In the genomic region with DNA sequence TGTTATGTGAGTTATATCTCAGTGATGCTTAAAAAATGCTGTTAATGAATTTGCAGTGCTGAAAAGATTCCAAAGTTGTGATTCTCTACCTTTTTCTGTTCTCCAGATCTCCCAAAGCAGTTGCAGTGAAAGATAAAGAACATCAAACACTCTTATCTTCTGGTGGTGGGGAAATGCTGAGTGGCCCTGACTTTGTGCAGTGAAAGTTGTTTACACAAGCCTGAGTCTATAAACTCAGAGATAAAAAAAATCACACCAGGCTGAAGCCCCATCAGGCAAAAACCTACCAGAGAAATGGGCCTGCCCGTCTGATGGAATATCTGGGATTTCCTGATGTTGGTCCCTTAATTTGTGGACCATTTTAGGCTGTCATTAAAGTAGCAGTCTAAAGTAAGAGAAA, we compare ENCODE assay signal across 1 cellular context.
TF ChIP-seq lines count a peak whose summit lies in the region.

No MANE protein-coding gene starts in this region.

TF ChIP-seq in HepG2, 621 proteins besides CTCF, POLR2A, EP300 and RAD21 (continued from another document and continues in another):
- TF ChIP-seq, protein P1, sequence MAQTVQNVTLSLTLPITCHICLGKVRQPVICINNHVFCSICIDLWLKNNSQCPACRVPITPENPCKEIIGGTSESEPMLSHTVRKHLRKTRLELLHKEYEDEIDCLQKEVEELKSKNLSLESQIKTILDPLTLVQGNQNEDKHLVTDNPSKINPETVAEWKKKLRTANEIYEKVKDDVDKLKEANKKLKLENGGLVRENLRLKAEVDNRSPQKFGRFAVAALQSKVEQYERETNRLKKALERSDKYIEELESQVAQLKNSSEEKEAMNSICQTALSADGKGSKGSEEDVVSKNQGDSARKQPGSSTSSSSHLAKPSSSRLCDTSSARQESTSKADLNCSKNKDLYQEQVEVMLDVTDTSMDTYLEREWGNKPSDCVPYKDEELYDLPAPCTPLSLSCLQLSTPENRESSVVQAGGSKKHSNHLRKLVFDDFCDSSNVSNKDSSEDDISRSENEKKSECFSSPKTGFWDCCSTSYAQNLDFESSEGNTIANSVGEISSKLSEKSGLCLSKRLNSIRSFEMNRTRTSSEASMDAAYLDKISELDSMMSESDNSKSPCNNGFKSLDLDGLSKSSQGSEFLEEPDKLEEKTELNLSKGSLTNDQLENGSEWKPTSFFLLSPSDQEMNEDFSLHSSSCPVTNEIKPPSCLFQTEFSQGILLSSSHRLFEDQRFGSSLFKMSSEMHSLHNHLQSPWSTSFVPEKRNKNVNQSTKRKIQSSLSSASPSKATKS (CRISPR knock-in tag; IDR thresholded peaks at IDR 0.05) = no peak
- peak; percentile 50; the same call in 1 of the 2 replicates for TF ChIP-seq ZNF614 (CRISPR knock-in tag; IDR thresholded peaks at IDR 0.05; ENCODE audit: borderline replicate concordance)
- TF ChIP-seq TP53 (CRISPR knock-in tag; conservative IDR thresholded peaks at IDR 0.05) = no peak
- no peak for TF ChIP-seq RFX5 (IDR thresholded peaks at IDR 0.05; ENCODE audit: low read depth, low read length)
- peak; percentile 59; the same call in 1 of the 2 replicates for TF ChIP-seq ERF (CRISPR knock-in tag; IDR thresholded peaks at IDR 0.05)
- TF ChIP-seq SRSF1 (optimal IDR thresholded peaks at IDR 0.05; ENCODE audit: low read depth, low read length) = no peak
- TF ChIP-seq POLR2AphosphoS5 (IDR thresholded peaks at IDR 0.05; ENCODE audit: low read depth, low read length) = no peak
- no peak for TF ChIP-seq PCBP2 (optimal IDR thresholded peaks at IDR 0.05; ENCODE audit: low read depth, low read length, poor library complexity, severe bottlenecking)
- TF ChIP-seq KMT2A (CRISPR knock-in tag; IDR thresholded peaks at IDR 0.05) = 0 out of 2 replicates have a peak, but pooled peaks have one; percentile 14
- TF ChIP-seq GATAD2A (CRISPR knock-in tag; IDR thresholded peaks at IDR 0.05) = peak; percentile 87
- no peak for TF ChIP-seq ZNF350 (CRISPR knock-in tag; IDR thresholded peaks at IDR 0.05; ENCODE audit: borderline replicate concordance, low read depth)
- peak; percentile 46; the same call in 1 of the 2 replicates for TF ChIP-seq TBX3 (IDR thresholded peaks at IDR 0.05; ENCODE audit: borderline replicate concordance)
- TF ChIP-seq FOXJ3 (CRISPR knock-in tag; IDR thresholded peaks at IDR 0.05; ENCODE audit: borderline replicate concordance) = peak; percentile 64; the same call in 1 of the 2 replicates
- TF ChIP-seq PPARG (CRISPR knock-in tag; conservative IDR thresholded peaks at IDR 0.05) = peak; percentile 55; the same call in 1 of the 2 replicates
- no peak for TF ChIP-seq CHCHD3 (CRISPR knock-in tag; IDR thresholded peaks at IDR 0.05)
- TF ChIP-seq ARID4A (CRISPR knock-in tag; IDR thresholded peaks at IDR 0.05; ENCODE audit: borderline replicate concordance) = no peak
- TF ChIP-seq ZNF549 (CRISPR knock-in tag; IDR thresholded peaks at IDR 0.05) = no peak
- TF ChIP-seq, protein P2, sequence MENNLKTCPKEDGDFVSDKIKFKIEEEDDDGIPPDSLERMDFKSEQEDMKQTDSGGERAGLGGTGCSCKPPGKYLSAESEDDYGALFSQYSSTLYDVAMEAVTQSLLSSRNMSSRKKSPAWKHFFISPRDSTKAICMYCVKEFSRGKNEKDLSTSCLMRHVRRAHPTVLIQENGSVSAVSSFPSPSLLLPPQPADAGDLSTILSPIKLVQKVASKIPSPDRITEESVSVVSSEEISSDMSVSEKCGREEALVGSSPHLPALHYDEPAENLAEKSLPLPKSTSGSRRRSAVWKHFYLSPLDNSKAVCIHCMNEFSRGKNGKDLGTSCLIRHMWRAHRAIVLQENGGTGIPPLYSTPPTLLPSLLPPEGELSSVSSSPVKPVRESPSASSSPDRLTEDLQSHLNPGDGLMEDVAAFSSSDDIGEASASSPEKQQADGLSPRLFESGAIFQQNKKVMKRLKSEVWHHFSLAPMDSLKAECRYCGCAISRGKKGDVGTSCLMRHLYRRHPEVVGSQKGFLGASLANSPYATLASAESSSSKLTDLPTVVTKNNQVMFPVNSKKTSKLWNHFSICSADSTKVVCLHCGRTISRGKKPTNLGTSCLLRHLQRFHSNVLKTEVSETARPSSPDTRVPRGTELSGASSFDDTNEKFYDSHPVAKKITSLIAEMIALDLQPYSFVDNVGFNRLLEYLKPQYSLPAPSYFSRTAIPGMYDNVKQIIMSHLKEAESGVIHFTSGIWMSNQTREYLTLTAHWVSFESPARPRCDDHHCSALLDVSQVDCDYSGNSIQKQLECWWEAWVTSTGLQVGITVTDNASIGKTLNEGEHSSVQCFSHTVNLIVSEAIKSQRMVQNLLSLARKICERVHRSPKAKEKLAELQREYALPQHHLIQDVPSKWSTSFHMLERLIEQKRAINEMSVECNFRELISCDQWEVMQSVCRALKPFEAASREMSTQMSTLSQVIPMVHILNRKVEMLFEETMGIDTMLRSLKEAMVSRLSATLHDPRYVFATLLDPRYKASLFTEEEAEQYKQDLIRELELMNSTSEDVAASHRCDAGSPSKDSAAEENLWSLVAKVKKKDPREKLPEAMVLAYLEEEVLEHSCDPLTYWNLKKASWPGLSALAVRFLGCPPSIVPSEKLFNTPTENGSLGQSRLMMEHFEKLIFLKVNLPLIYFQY (CRISPR knock-in tag; IDR thresholded peaks at IDR 0.05; ENCODE audit: borderline replicate concordance) = 0 out of 2 replicates have a peak, but pooled peaks have one; percentile 37
- TF ChIP-seq ZNF749 (CRISPR knock-in tag; IDR thresholded peaks at IDR 0.05; ENCODE audit: borderline replicate concordance) = no peak
- TF ChIP-seq ATM (IDR thresholded peaks at IDR 0.05; ENCODE audit: borderline replicate concordance) = no peak
- TF ChIP-seq ZNF569 (CRISPR knock-in tag; IDR thresholded peaks at IDR 0.05; ENCODE audit: borderline replicate concordance) = no peak
- TF ChIP-seq HMGA1 (CRISPR knock-in tag; conservative IDR thresholded peaks at IDR 0.05) = no peak
- TF ChIP-seq SSRP1 (CRISPR knock-in tag; IDR thresholded peaks at IDR 0.05) = no peak
- TF ChIP-seq, protein P3, sequence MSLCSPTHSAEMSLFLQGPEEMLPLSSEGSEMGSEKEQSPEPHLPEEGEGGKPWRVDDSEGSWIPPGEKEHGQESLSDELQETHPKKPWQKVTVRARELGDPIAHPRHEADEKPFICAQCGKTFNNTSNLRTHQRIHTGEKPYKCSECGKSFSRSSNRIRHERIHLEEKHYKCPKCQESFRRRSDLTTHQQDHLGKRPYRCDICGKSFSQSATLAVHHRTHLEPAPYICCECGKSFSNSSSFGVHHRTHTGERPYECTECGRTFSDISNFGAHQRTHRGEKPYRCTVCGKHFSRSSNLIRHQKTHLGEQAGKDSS (CRISPR knock-in tag; IDR thresholded peaks at IDR 0.05; ENCODE audit: borderline replicate concordance, low read depth) = no peak
- no peak for TF ChIP-seq GZF1 (CRISPR knock-in tag; IDR thresholded peaks at IDR 0.05)
- peak; percentile 18 for TF ChIP-seq ASH2L (IDR thresholded peaks at IDR 0.05; ENCODE audit: insufficient read length, low read depth, low read length)
- no peak for TF ChIP-seq ZNF333 (CRISPR knock-in tag; IDR thresholded peaks at IDR 0.05; ENCODE audit: borderline replicate concordance)
- no peak for TF ChIP-seq SP2 (CRISPR knock-in tag; IDR thresholded peaks at IDR 0.05)
- TF ChIP-seq, protein P4, sequence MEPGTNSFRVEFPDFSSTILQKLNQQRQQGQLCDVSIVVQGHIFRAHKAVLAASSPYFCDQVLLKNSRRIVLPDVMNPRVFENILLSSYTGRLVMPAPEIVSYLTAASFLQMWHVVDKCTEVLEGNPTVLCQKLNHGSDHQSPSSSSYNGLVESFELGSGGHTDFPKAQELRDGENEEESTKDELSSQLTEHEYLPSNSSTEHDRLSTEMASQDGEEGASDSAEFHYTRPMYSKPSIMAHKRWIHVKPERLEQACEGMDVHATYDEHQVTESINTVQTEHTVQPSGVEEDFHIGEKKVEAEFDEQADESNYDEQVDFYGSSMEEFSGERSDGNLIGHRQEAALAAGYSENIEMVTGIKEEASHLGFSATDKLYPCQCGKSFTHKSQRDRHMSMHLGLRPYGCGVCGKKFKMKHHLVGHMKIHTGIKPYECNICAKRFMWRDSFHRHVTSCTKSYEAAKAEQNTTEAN (CRISPR knock-in tag; conservative IDR thresholded peaks at IDR 0.05) = no peak
- TF ChIP-seq, protein P5, sequence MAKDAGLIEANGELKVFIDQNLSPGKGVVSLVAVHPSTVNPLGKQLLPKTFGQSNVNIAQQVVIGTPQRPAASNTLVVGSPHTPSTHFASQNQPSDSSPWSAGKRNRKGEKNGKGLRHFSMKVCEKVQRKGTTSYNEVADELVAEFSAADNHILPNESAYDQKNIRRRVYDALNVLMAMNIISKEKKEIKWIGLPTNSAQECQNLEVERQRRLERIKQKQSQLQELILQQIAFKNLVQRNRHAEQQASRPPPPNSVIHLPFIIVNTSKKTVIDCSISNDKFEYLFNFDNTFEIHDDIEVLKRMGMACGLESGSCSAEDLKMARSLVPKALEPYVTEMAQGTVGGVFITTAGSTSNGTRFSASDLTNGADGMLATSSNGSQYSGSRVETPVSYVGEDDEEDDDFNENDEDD (CRISPR knock-in tag; IDR thresholded peaks at IDR 0.05; ENCODE audit: borderline replicate concordance) = no peak
- no peak for TF ChIP-seq SUZ12 (IDR thresholded peaks at IDR 0.05; ENCODE audit: low read depth, low read length)
- no peak for TF ChIP-seq ZNF563 (CRISPR knock-in tag; IDR thresholded peaks at IDR 0.05)
- TF ChIP-seq ARHGAP35 (CRISPR knock-in tag; IDR thresholded peaks at IDR 0.05; ENCODE audit: borderline replicate concordance) = no peak
- no peak for TF ChIP-seq ZNF780A (CRISPR knock-in tag; IDR thresholded peaks at IDR 0.05)
- TF ChIP-seq SALL1 (CRISPR knock-in tag; IDR thresholded peaks at IDR 0.05) = peak; percentile 45; the same call in 1 of the 2 replicates
- TF ChIP-seq ZNF773 (CRISPR knock-in tag; IDR thresholded peaks at IDR 0.05; ENCODE audit: borderline replicate concordance) = no peak
- TF ChIP-seq AFF4 (CRISPR knock-in tag; IDR thresholded peaks at IDR 0.05) = no peak
- no peak for TF ChIP-seq ATF7 (IDR thresholded peaks at IDR 0.05)
- no peak for TF ChIP-seq ATF7 (CRISPR knock-in tag; IDR thresholded peaks at IDR 0.05)
- TF ChIP-seq, protein P6, sequence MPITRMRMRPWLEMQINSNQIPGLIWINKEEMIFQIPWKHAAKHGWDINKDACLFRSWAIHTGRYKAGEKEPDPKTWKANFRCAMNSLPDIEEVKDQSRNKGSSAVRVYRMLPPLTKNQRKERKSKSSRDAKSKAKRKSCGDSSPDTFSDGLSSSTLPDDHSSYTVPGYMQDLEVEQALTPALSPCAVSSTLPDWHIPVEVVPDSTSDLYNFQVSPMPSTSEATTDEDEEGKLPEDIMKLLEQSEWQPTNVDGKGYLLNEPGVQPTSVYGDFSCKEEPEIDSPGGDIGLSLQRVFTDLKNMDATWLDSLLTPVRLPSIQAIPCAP (CRISPR knock-in tag; IDR thresholded peaks at IDR 0.05; ENCODE audit: low read depth) = no peak
- no peak for TF ChIP-seq ZNF10 (CRISPR knock-in tag; IDR thresholded peaks at IDR 0.05; ENCODE audit: borderline replicate concordance, low read depth)
- TF ChIP-seq, protein P7, sequence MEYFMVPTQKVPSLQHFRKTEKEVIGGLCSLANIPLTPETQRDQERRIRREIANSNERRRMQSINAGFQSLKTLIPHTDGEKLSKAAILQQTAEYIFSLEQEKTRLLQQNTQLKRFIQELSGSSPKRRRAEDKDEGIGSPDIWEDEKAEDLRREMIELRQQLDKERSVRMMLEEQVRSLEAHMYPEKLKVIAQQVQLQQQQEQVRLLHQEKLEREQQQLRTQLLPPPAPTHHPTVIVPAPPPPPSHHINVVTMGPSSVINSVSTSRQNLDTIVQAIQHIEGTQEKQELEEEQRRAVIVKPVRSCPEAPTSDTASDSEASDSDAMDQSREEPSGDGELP (IDR thresholded peaks at IDR 0.05; ENCODE audit: borderline replicate concordance, low read depth) = no peak
- no peak; the same call in 1 of the 2 replicates for TF ChIP-seq JUNB (CRISPR knock-in tag; IDR thresholded peaks at IDR 0.05; ENCODE audit: borderline replicate concordance)
